In the genomic region with DNA sequence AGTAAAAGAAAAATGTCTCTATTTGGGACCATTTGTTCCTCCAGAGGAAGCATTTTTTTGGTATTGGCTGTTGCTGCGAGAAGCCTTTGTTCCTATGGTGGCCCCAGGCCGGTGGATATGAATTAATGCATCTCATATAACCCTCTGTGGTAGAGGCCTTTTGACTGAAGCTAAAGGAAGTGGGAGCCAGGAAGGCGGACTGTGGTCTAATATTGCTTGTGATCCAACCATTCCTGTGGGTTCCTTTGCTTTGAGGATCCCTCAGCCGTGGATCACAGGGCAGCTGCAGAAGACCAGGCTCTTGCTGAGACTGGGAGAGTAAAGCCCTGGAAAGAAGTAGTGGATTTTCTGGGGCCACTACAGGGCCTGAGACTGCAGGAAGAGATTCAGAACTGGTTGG, we compare ENCODE assay signal across 29 cellular contexts.
"Had no signal": no experiment of that assay in that cellular context is flagged by ENCODE, and none has a peak within 500 bp of the region (broad histone marks: within the 10 kb centered on the region; RNA-seq: fewer than 3 reads in every experiment).

No MANE protein-coding gene starts in this region.

- H3K4me3 Mint-ChIP-seq: activated CD4-positive, alpha-beta memory T cell treated with anti-CD3 and anti-CD28 coated beads for 36 hours; activated CD4-positive, alpha-beta T cell treated with anti-CD3 and anti-CD28 coated beads, Interleukin-2, amount 10 ng/mL, durations not matched to agents 24 days and 14 days; activated naive CD4-positive, alpha-beta T cell treated with anti-CD3 and anti-CD28 coated beads, Interleukin-2, amount 50 U/mL, for 24 hours; activated naive CD8-positive, alpha-beta T cell treated with anti-CD3 and anti-CD28 coated beads, Interleukin-2, amount 50 U/mL, for 24 hours; activated T-helper 1 cell treated with anti-CD3 and anti-CD28 coated beads, Interleukin-12 subunit alpha, Interleukin-12 subunit beta, Interleukin-2, Interleukin-4 antibody, amounts not matched to agents 30 ng/mL and 10 ng/mL and 1 ng/mL, durations not matched to agents 14 hours and 24 hours and 36 hours; brain; effector memory CD8-positive, alpha-beta T cell; immature natural killer cell; naive thymus-derived CD4-positive, alpha-beta T cell had no signal

- H3K36me3 ChIP-seq: heart left ventricle, ovary, spleen, transverse colon had no signal

- H3K9me3 Mint-ChIP-seq: activated CD4-positive, alpha-beta memory T cell treated with anti-CD3 and anti-CD28 coated beads for 36 hours; activated CD4-positive, alpha-beta T cell treated with anti-CD3 and anti-CD28 coated beads, Interleukin-2, amount 10 ng/mL, durations not matched to agents 24 days and 14 days; activated naive CD4-positive, alpha-beta T cell treated with anti-CD3 and anti-CD28 coated beads, Interleukin-2, amount 50 U/mL, for 24 hours; activated naive CD8-positive, alpha-beta T cell treated with anti-CD3 and anti-CD28 coated beads, Interleukin-2, amount 50 U/mL, for 24 hours; activated T-helper 1 cell treated with anti-CD3 and anti-CD28 coated beads, Interleukin-12 subunit alpha, Interleukin-12 subunit beta, Interleukin-2, Interleukin-4 antibody, amounts not matched to agents 30 ng/mL and 10 ng/mL and 1 ng/mL, durations not matched to agents 14 hours and 24 hours and 36 hours; effector memory CD8-positive, alpha-beta T cell had no signal

- H3K27me3 ChIP-seq: heart left ventricle, ovary, spleen, testis, transverse colon had no signal

- H3K4me1 ChIP-seq: spleen, testis had no signal

- DNase-seq: activated CD4-positive, alpha-beta memory T cell treated with anti-CD3 and anti-CD28 coated beads for 36 hours; activated CD4-positive, alpha-beta T cell treated with anti-CD3 and anti-CD28 coated beads, Interleukin-2, amount 10 ng/mL, durations not matched to agents 24 days and 14 days; activated CD4-positive, CD25-positive, alpha-beta regulatory T cell treated with anti-CD3 and anti-CD28 coated beads, Interleukin-2, amount 50 U/mL, for 72 hours; activated CD8-positive, alpha-beta memory T cell treated with anti-CD3 and anti-CD28 coated beads, Interleukin-2, amount 50 U/mL, for 4 hours; activated gamma-delta T cell; activated naive CD8-positive, alpha-beta T cell treated with anti-CD3 and anti-CD28 coated beads, Interleukin-2, amount 50 U/mL, for 24 hours; activated T-cell treated with anti-CD3 and anti-CD28 coated beads, Interleukin-2, amount 50 U/mL, for 1 hour; amygdala; cortex of kidney; effector memory CD8-positive, alpha-beta T cell; erythroblast; heart left ventricle; hypothalamus; immature natural killer cell; kidney; left colon; mammary epithelial cell; naive thymus-derived CD4-positive, alpha-beta T cell; ovary; retina; spleen; stimulated activated CD4-positive, alpha-beta T cell treated with anti-CD3 and anti-CD28 coated beads, Interleukin-2, amount 100 ng/mL, for 48 hours; stimulated activated naive CD8-positive, alpha-beta T cell treated with anti-CD3 and anti-CD28 coated beads, Interleukin-15, Interleukin-2, amounts not matched to agents 100 U/mL and 50 U/mL, for 24 hours; testis; transverse colon had no signal

- H3K4me3 ChIP-seq: heart left ventricle, ovary, spleen, testis, transverse colon had no signal

- H3K4me1 Mint-ChIP-seq: activated CD4-positive, alpha-beta T cell treated with anti-CD3 and anti-CD28 coated beads, Interleukin-2, amount 10 ng/mL, durations not matched to agents 24 days and 14 days; activated naive CD4-positive, alpha-beta T cell treated with anti-CD3 and anti-CD28 coated beads, Interleukin-2, amount 50 U/mL, for 24 hours; activated naive CD8-positive, alpha-beta T cell treated with anti-CD3 and anti-CD28 coated beads, Interleukin-2, amount 50 U/mL, for 24 hours; naive thymus-derived CD4-positive, alpha-beta T cell had no signal

- H3K27ac Mint-ChIP-seq: activated CD4-positive, alpha-beta memory T cell treated with anti-CD3 and anti-CD28 coated beads for 36 hours; activated CD4-positive, alpha-beta T cell treated with anti-CD3 and anti-CD28 coated beads, Interleukin-2, amount 10 ng/mL, durations not matched to agents 24 days and 14 days; activated naive CD4-positive, alpha-beta T cell treated with anti-CD3 and anti-CD28 coated beads, Interleukin-2, amount 50 U/mL, for 24 hours; activated naive CD8-positive, alpha-beta T cell treated with anti-CD3 and anti-CD28 coated beads, Interleukin-2, amount 50 U/mL, for 24 hours; activated T-helper 1 cell treated with anti-CD3 and anti-CD28 coated beads, Interleukin-12 subunit alpha, Interleukin-12 subunit beta, Interleukin-2, Interleukin-4 antibody, amounts not matched to agents 30 ng/mL and 10 ng/mL and 1 ng/mL, durations not matched to agents 14 hours and 24 hours and 36 hours; brain; effector memory CD8-positive, alpha-beta T cell; immature natural killer cell; naive thymus-derived CD4-positive, alpha-beta T cell; progenitor cell of endocrine pancreas had no signal

- H3K36me3 Mint-ChIP-seq: activated CD4-positive, alpha-beta memory T cell treated with anti-CD3 and anti-CD28 coated beads for 36 hours; activated naive CD4-positive, alpha-beta T cell treated with anti-CD3 and anti-CD28 coated beads, Interleukin-2, amount 50 U/mL, for 24 hours; brain; immature natural killer cell; naive thymus-derived CD4-positive, alpha-beta T cell had no signal

- H3K27me3 Mint-ChIP-seq: activated CD4-positive, alpha-beta T cell treated with anti-CD3 and anti-CD28 coated beads, Interleukin-2, amount 10 ng/mL, durations not matched to agents 24 days and 14 days had no signal

- H3K27ac ChIP-seq: heart left ventricle, ovary, spleen, testis, transverse colon had no signal

- H3K9me3 ChIP-seq: heart left ventricle, ovary, spleen, testis, transverse colon had no signal
